ENCODE assay signal across 8 cellular contexts in genomic region chr6:2903579-2904185, GRCh38. TPM values are rescaled to one million over a fixed set of nuclear protein-coding genes. Genes with fewer than 3 reads are reported as not detected.
DNase-seq lines count a peak whose midpoint lies in the region; ATAC-seq and TF ChIP-seq lines count a peak whose summit lies in the region.
"Not testable (repeated sequence)": the region's sequence is repeated elsewhere in the genome, so short reads cannot be mapped to it uniquely, and the experiment has no call there.

No MANE protein-coding gene starts in this region.

- H3K4me3 Mint-ChIP-seq in CD8-positive, alpha-beta memory T cell = peak overlapping the region in 5 of 7 donors; percentile 48 to 100 (median 97)
- H3K4me3 Mint-ChIP-seq in IgD-negative memory B cell = peak overlapping the region in 3 of 4 donors; percentile 97 to 100 (median 99)

- not testable (repeated sequence) for H3K27me3 Mint-ChIP-seq in CD8-positive, alpha-beta memory T cell; IgD-negative memory B cell

- H3K36me3 Mint-ChIP-seq in CD8-positive, alpha-beta memory T cell = peaks cover 22 to 39% (median 25%) of the 10 kb centered on the region in 3 donors
- H3K36me3 Mint-ChIP-seq in IgD-negative memory B cell = not testable (repeated sequence)

- TF ChIP-seq EP300 in gastroesophageal sphincter (IDR thresholded peaks at IDR 0.05) = not testable (repeated sequence)

- no CpG with 5 or more reads among the region's 23 CpGs for WGBS in gastroesophageal sphincter (ENCODE audit: low coverage in 1 of 2), 2 donors
- no CpG with 5 or more reads among the region's 23 CpGs for WGBS in right lobe of liver (ENCODE audit: insufficient coverage, low coverage, low lambda C conversion rate, missing lambda C conversion rate)
- 62% methylated on average over 16 of the region's 23 CpGs for WGBS in thymus

- CTCF ChIA-PET in CD8-positive, alpha-beta memory T cell (lab: Charles Lee) = interaction anchor here (1.3 to 2.6 kb wide), 6 partner anchors 27 to 86 kb away, joined by 3 to 19 read pairs (median 8); partner anchors contain the start of gene SERPINB1

- H3K36me3 ChIP-seq in CD8-positive, alpha-beta memory T cell (ENCODE audit: insufficient read depth, low read length) = peaks cover 16% of the 10 kb centered on the region
- not testable (repeated sequence) for H3K36me3 ChIP-seq in gastroesophageal sphincter; thymus (ENCODE audit: control insufficient read depth, insufficient read depth)
- peaks cover 0 to 17% (median 0%) of the 10 kb centered on the region in 4 donors for H3K36me3 ChIP-seq in right lobe of liver

- intact Hi-C loops in right lobe of liver (cut with DNase I) = not testable (repeated sequence)

- not testable (repeated sequence) for H3K9me3 ChIP-seq in CD8-positive, alpha-beta memory T cell (ENCODE audit: low read length); gastroesophageal sphincter; right lobe of liver; thymus (ENCODE audit: control insufficient read depth)

- TF ChIP-seq POLR2A in gastroesophageal sphincter (IDR thresholded peaks at IDR 0.05); right lobe of liver (IDR thresholded peaks at IDR 0.05): not testable (repeated sequence)

- H3K4me1 ChIP-seq in CD8-positive, alpha-beta memory T cell (ENCODE audit: insufficient read depth, low read length) = peaks cover 28% of the 10 kb centered on the region
- peaks cover 0 to 37% (median 5%) of the 10 kb centered on the region in 3 donors for H3K4me1 ChIP-seq in gastroesophageal sphincter
- H3K4me1 ChIP-seq in right lobe of liver; thymus (ENCODE audit: control insufficient read depth, insufficient read depth, low read length): not testable (repeated sequence)

- H3K9me3 Mint-ChIP-seq in CD8-positive, alpha-beta memory T cell; IgD-negative memory B cell: not testable (repeated sequence)

- not testable (repeated sequence) for TF ChIP-seq CTCF in gastroesophageal sphincter (IDR thresholded peaks at IDR 0.05); right lobe of liver (IDR thresholded peaks at IDR 0.05); retinal pigment epithelial cell (conservative IDR thresholded peaks at IDR 0.05; ENCODE audit: low read depth, low read length)

- POLR2A ChIA-PET in CD8-positive, alpha-beta memory T cell (lab: Charles Lee) = interaction anchor here (0.6 to 2.0 kb wide), 12 partner anchors 20 to 85 kb away, joined by 3 to 8 read pairs (median 4); partner anchors contain the start of gene SERPINB1

- H3K27ac ChIP-seq in CD8-positive, alpha-beta memory T cell (ENCODE audit: low read depth, low read length) = peak overlapping the region; percentile 83
- H3K27ac ChIP-seq in gastroesophageal sphincter (peak overlapping the region in 3 of 4 donors; percentile 87 to 90 (median 88)), right lobe of liver (peak overlapping the region in 1 of 3 donors; percentile 93)
- not testable (repeated sequence) for H3K27ac ChIP-seq in thymus (ENCODE audit: low read depth)

- peak; percentile 17 for ATAC-seq in gastroesophageal sphincter
- ATAC-seq in right lobe of liver = peak in 1 of 4 donors; percentile 1

- not testable (repeated sequence) for H3K27me3 ChIP-seq in CD8-positive, alpha-beta memory T cell (ENCODE audit: insufficient read depth, low read length, poor library complexity, severe bottlenecking); gastroesophageal sphincter; right lobe of liver; thymus (ENCODE audit: control insufficient read depth, insufficient read depth)

- not testable (repeated sequence) for DNase-seq in CD8-positive, alpha-beta memory T cell; right lobe of liver; retinal pigment epithelial cell (ENCODE audit: low read depth)
- DNase-seq in activated CD8-positive, alpha-beta memory T cell treated with anti-CD3 and anti-CD28 coated beads for 24 hours = peak; percentile 54
- peak; percentile 29 for DNase-seq in cerebellar cortex (ENCODE audit: low spot score)

- peaks cover 36 to 45% (median 41%) of the 10 kb centered on the region in 3 donors for H3K4me1 Mint-ChIP-seq in CD8-positive, alpha-beta memory T cell
- H3K4me1 Mint-ChIP-seq in IgD-negative memory B cell = peaks cover 33 to 38% (median 36%) of the 10 kb centered on the region in 3 donors

- H3K4me3 ChIP-seq in CD8-positive, alpha-beta memory T cell (ENCODE audit: low read length) = not testable (repeated sequence)
- H3K4me3 ChIP-seq in gastroesophageal sphincter (peak overlapping the region; percentile 51 to 83), right lobe of liver (peak overlapping the region; percentile 75 to 85 (median 84)), retinal pigment epithelial cell (ENCODE audit: low read length) (peak overlapping the region; percentile 77), thymus (ENCODE audit: low read length) (peak overlapping the region; percentile 75)

- H3K27ac Mint-ChIP-seq in CD8-positive, alpha-beta memory T cell = peak overlapping the region in 2 of 8 donors; percentile 32 to 96
- peak overlapping the region in 2 of 3 donors; percentile 92 to 99 for H3K27ac Mint-ChIP-seq in IgD-negative memory B cell

RNA-seq across cellular contexts. Expression of gene SERPINB9, which starts 0.6 kb away (rescaled TPM):
- 10 to 100 TPM; 63.5 to 65.1 TPM for total RNA-seq in CD8-positive, alpha-beta memory T cell
- polyA plus RNA-seq in CD8-positive, alpha-beta memory T cell = 42.3 TPM
- 20.1 TPM for polyA plus RNA-seq in IgD-negative memory B cell
- total RNA-seq in gastroesophageal sphincter = 10 to 100 TPM in 1 of 4 donors, 1 to 10 TPM in 3; 5.9 to 16.6 (median 8.0) TPM
- total RNA-seq in right lobe of liver = 10 to 100 TPM in 1 of 6 experiments, 1 to 10 TPM in 5; 1.8 to 19.0 (median 4.6) TPM
- polyA plus RNA-seq in thymus = 29.5 TPM
